Comparison of ENCODE assay signal across 2 cellular contexts in genomic region chr1:143699115-143699514, GRCh38.
TF ChIP-seq lines count a peak whose summit lies in the region.

No MANE protein-coding gene starts in this region.

TF ChIP-seq in SK-N-SH treated with all-trans-retinoic acid at 6 μM for 48 hours, 23 proteins besides CTCF, POLR2A, EP300 and RAD21 (continued from another document):
- TF ChIP-seq CREB5 (CRISPR knock-in tag; IDR thresholded peaks at IDR 0.05; ENCODE audit: low read depth) (no peak), CSRNP3 (CRISPR knock-in tag; IDR thresholded peaks at IDR 0.05) (no peak), PPARA (CRISPR knock-in tag; IDR thresholded peaks at IDR 0.05; ENCODE audit: borderline replicate concordance) (no peak), ZC3H10 (CRISPR knock-in tag; IDR thresholded peaks at IDR 0.05) (no peak), ESRRG (CRISPR knock-in tag; IDR thresholded peaks at IDR 0.05) (no peak), ZNF8 (CRISPR knock-in tag; IDR thresholded peaks at IDR 0.05) (no peak), ZFP30 (CRISPR knock-in tag; IDR thresholded peaks at IDR 0.05) (no peak), BACH2 (CRISPR knock-in tag; IDR thresholded peaks at IDR 0.05; ENCODE audit: borderline replicate concordance) (no peak), RARB (CRISPR knock-in tag; IDR thresholded peaks at IDR 0.05) (no peak), TCF4 (CRISPR knock-in tag; IDR thresholded peaks at IDR 0.05; ENCODE audit: borderline replicate concordance) (no peak), CSDC2 (CRISPR knock-in tag; IDR thresholded peaks at IDR 0.05) (no peak), SNAI2 (CRISPR knock-in tag; IDR thresholded peaks at IDR 0.05) (no peak), ZNF70 (CRISPR knock-in tag; IDR thresholded peaks at IDR 0.05) (no peak)
- TF ChIP-seq, protein P1, sequence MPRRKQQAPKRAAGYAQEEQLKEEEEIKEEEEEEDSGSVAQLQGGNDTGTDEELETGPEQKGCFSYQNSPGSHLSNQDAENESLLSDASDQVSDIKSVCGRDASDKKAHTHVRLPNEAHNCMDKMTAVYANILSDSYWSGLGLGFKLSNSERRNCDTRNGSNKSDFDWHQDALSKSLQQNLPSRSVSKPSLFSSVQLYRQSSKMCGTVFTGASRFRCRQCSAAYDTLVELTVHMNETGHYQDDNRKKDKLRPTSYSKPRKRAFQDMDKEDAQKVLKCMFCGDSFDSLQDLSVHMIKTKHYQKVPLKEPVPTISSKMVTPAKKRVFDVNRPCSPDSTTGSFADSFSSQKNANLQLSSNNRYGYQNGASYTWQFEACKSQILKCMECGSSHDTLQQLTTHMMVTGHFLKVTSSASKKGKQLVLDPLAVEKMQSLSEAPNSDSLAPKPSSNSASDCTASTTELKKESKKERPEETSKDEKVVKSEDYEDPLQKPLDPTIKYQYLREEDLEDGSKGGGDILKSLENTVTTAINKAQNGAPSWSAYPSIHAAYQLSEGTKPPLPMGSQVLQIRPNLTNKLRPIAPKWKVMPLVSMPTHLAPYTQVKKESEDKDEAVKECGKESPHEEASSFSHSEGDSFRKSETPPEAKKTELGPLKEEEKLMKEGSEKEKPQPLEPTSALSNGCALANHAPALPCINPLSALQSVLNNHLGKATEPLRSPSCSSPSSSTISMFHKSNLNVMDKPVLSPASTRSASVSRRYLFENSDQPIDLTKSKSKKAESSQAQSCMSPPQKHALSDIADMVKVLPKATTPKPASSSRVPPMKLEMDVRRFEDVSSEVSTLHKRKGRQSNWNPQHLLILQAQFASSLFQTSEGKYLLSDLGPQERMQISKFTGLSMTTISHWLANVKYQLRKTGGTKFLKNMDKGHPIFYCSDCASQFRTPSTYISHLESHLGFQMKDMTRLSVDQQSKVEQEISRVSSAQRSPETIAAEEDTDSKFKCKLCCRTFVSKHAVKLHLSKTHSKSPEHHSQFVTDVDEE (CRISPR knock-in tag; IDR thresholded peaks at IDR 0.05): no peak
TF ChIP-seq in SK-N-SH treated with all-trans-retinoic acid at 6 μM for 48 hours: peak in this region for 0.

TF ChIP-seq in SK-N-SH, 30 proteins besides CTCF, POLR2A, EP300 and RAD21 (continued from another document):
- TF ChIP-seq, protein P2, sequence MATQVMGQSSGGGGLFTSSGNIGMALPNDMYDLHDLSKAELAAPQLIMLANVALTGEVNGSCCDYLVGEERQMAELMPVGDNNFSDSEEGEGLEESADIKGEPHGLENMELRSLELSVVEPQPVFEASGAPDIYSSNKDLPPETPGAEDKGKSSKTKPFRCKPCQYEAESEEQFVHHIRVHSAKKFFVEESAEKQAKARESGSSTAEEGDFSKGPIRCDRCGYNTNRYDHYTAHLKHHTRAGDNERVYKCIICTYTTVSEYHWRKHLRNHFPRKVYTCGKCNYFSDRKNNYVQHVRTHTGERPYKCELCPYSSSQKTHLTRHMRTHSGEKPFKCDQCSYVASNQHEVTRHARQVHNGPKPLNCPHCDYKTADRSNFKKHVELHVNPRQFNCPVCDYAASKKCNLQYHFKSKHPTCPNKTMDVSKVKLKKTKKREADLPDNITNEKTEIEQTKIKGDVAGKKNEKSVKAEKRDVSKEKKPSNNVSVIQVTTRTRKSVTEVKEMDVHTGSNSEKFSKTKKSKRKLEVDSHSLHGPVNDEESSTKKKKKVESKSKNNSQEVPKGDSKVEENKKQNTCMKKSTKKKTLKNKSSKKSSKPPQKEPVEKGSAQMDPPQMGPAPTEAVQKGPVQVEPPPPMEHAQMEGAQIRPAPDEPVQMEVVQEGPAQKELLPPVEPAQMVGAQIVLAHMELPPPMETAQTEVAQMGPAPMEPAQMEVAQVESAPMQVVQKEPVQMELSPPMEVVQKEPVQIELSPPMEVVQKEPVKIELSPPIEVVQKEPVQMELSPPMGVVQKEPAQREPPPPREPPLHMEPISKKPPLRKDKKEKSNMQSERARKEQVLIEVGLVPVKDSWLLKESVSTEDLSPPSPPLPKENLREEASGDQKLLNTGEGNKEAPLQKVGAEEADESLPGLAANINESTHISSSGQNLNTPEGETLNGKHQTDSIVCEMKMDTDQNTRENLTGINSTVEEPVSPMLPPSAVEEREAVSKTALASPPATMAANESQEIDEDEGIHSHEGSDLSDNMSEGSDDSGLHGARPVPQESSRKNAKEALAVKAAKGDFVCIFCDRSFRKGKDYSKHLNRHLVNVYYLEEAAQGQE (IDR thresholded peaks at IDR 0.05; ENCODE audit: low read depth, low read length): no peak
- no peak for TF ChIP-seq YY1 (IDR thresholded peaks at IDR 0.05; ENCODE audit: low read depth)
- TF ChIP-seq, protein P3, sequence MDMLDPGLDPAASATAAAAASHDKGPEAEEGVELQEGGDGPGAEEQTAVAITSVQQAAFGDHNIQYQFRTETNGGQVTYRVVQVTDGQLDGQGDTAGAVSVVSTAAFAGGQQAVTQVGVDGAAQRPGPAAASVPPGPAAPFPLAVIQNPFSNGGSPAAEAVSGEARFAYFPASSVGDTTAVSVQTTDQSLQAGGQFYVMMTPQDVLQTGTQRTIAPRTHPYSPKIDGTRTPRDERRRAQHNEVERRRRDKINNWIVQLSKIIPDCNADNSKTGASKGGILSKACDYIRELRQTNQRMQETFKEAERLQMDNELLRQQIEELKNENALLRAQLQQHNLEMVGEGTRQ (IDR thresholded peaks at IDR 0.05; ENCODE audit: borderline replicate concordance, low read depth, low read length): no peak
- no peak for TF ChIP-seq NFIC (IDR thresholded peaks at IDR 0.05; ENCODE audit: borderline replicate concordance)
- TF ChIP-seq TAF1 (IDR thresholded peaks at IDR 0.05; ENCODE audit: borderline replicate concordance, low read depth, low read length): no peak
- TF ChIP-seq MXI1 (IDR thresholded peaks at IDR 0.05; ENCODE audit: low read depth, low read length): no peak
- TF ChIP-seq FOSL2 (IDR thresholded peaks at IDR 0.05; ENCODE audit: borderline replicate concordance, low read depth): no peak
- TF ChIP-seq JUND (IDR thresholded peaks at IDR 0.05): no peak
- no peak for TF ChIP-seq TEAD4 (IDR thresholded peaks at IDR 0.05; ENCODE audit: borderline replicate concordance, insufficient read depth)
- no peak for TF ChIP-seq SMC3 (IDR thresholded peaks at IDR 0.05; ENCODE audit: low read depth, low read length)
- TF ChIP-seq SIN3A (IDR thresholded peaks at IDR 0.05; ENCODE audit: borderline replicate concordance, low read depth, low read length): no peak
- TF ChIP-seq IRF3 (IDR thresholded peaks at IDR 0.05; ENCODE audit: low read depth, low read length): no peak
